ENCODE assay signal across 20 cellular contexts in the genomic region with DNA sequence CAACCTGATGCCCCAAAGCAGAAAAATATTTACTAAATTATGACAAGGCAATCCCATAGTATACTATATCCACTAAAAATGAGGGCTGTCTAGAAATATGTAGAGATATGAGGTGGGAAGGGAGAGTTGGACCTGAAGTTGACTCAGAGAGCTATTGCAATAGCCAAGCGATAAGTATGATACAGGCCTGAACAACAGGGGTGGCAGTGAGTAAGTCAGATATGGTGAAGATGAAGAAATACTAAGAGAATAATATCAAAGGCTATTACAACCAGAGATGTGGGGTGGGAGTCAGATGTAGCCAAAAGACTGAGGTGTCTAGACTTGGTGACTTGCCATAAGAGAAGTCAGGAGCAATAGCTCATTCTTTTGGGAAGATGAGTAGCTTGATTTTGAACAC. TPM values are rescaled to one million over a fixed set of nuclear protein-coding genes. Genes with fewer than 3 reads are reported as not detected.
DNase-seq lines count a peak whose midpoint lies in the region; TF ChIP-seq lines count a peak whose summit lies in the region.
"Had no signal": no experiment of that assay in that cellular context is flagged by ENCODE, and none has a peak within 500 bp of the region (broad histone marks: within the 10 kb centered on the region; RNA-seq: fewer than 3 reads in every experiment).

No MANE protein-coding gene starts in this region.

- no peak overlapping the region for H2AFZ ChIP-seq in mesenchymal stem cell (ENCODE audit: low read depth, low read length)

- H3K4me1 Mint-ChIP-seq in HFFc6 (ENCODE audit: low read depth), result peaks cover 29% of the 10 kb centered on the region
- H3K4me1 Mint-ChIP-seq: neural crest cell had no signal

- no peak overlapping the region for H3K18ac ChIP-seq in mesenchymal stem cell (ENCODE audit: low read depth in 1 of 2, low read length in 2 of 2)

- no peak overlapping the region for H2BK12ac ChIP-seq in mesenchymal stem cell (ENCODE audit: low read length in 2 of 2)

- WGBS in mesenchymal stem cell, result 96% methylated on average over 1 of the region's 1 CpG

- H3K36me3 ChIP-seq in mesenchymal stem cell (ENCODE audit: control insufficient read depth in 1 of 2, insufficient read depth in 2 of 2, low read depth in 1 of 2, low read length in 2 of 2), result no peaks in the 10 kb centered on the region

- no peak overlapping the region for H4K8ac ChIP-seq in mesenchymal stem cell (ENCODE audit: low read length)

- H3K27ac Mint-ChIP-seq in HFFc6, result peak overlapping the region; percentile 7; the same call in 1 of the 2 replicates
- H3K27ac Mint-ChIP-seq: activated CD4-positive, alpha-beta T cell treated with anti-CD3 and anti-CD28 coated beads, Interleukin-2, amount 10 ng/mL, durations not matched to agents 24 days and 14 days had no signal

- H3K36me3 Mint-ChIP-seq in HFFc6 (ENCODE audit: low read depth), result no peaks in the 10 kb centered on the region

- no peaks in the 10 kb centered on the region for H3K27me3 ChIP-seq in mesenchymal stem cell (ENCODE audit: control insufficient read depth in 1 of 2, insufficient read depth in 1 of 2, low read length in 2 of 2)
- H3K27me3 ChIP-seq: upper lobe of right lung had no signal

- no peak overlapping the region for H2BK120ac ChIP-seq in mesenchymal stem cell (ENCODE audit: low read depth, low read length)

- H3K4me3 ChIP-seq in choroid plexus epithelial cell (ENCODE audit: low read depth, low read length), result no peak overlapping the region
- no peak overlapping the region for H3K4me3 ChIP-seq in mesenchymal stem cell (ENCODE audit: insufficient read depth in 1 of 2, low read depth in 1 of 2, low read length in 2 of 2)
- H3K4me3 ChIP-seq: upper lobe of right lung had no signal

- no peaks in the 10 kb centered on the region for H3K4me1 ChIP-seq in mesenchymal stem cell (ENCODE audit: control insufficient read depth, insufficient read depth, low read depth, low read length)
- H3K4me1 ChIP-seq: upper lobe of right lung had no signal

- H4K91ac ChIP-seq in mesenchymal stem cell (ENCODE audit: low read length), result no peak overlapping the region

- peaks cover 3% of the 10 kb centered on the region; the same call in 1 of the 2 replicates for H3K9me3 Mint-ChIP-seq in HFFc6
- H3K9me3 Mint-ChIP-seq: activated CD4-positive, alpha-beta T cell treated with anti-CD3 and anti-CD28 coated beads, Interleukin-2, amount 10 ng/mL, durations not matched to agents 24 days and 14 days had no signal

- peaks cover 3% of the 10 kb centered on the region for H3K79me1 ChIP-seq in mesenchymal stem cell (replicated peaks; ENCODE audit: low read length, poor library complexity, severe bottlenecking)

- no peak overlapping the region for H3K23ac ChIP-seq in mesenchymal stem cell (ENCODE audit: low read length in 2 of 2)

- H3K27ac ChIP-seq in mesenchymal stem cell (ENCODE audit: low read length, poor library complexity, severe bottlenecking), result no peak overlapping the region
- H3K27ac ChIP-seq: C4-2B, upper lobe of right lung had no signal

- H3K9me3 ChIP-seq in mesenchymal stem cell (ENCODE audit: control insufficient read depth, low read length), result no peaks in the 10 kb centered on the region
- H3K9me3 ChIP-seq: upper lobe of right lung had no signal

- no peak overlapping the region for H3K14ac ChIP-seq in mesenchymal stem cell (ENCODE audit: low read length in 2 of 2)

- H2BK15ac ChIP-seq in mesenchymal stem cell (ENCODE audit: low read depth, poor library complexity, severe bottlenecking), result no peak overlapping the region

- no peaks in the 10 kb centered on the region; the same call in 1 of the 2 replicates for H3K27me3 Mint-ChIP-seq in HFFc6 (ENCODE audit: insufficient read depth)
- H3K27me3 Mint-ChIP-seq: activated CD4-positive, alpha-beta T cell treated with anti-CD3 and anti-CD28 coated beads, Interleukin-2, amount 10 ng/mL, durations not matched to agents 24 days and 14 days had no signal

- DNase-seq in AG08395 (ENCODE audit: low spot score), result peak; percentile 25
- DNase-seq in HFFc6, result peak; percentile 53
- peak; percentile 69 for DNase-seq in choroid plexus epithelial cell (ENCODE audit: low read depth)
- DNase-seq in mesenchymal stem cell, result peak; percentile 16
- no peak for DNase-seq in DMS153 (lab: John Stamatoyannopoulos, UW)
- DNase-seq in mesenteric fat pad (ENCODE audit: low spot score), result no peak
- DNase-seq in putamen (ENCODE audit: low spot score), result no peak
- no peak for DNase-seq in T-helper 9 cell
- DNase-seq: activated CD4-positive, alpha-beta T cell treated with anti-CD3 and anti-CD28 coated beads, Interleukin-2, amount 10 ng/mL, durations not matched to agents 24 days and 14 days; activated effector memory CD4-positive, alpha-beta T cell treated with Interleukin-2 at 50 U/mL for 16 hours; caudate nucleus; GDM1; KBM-7; NCI-H1694 treated with DMSO at 0.1 percent for 48 hours; NCI-H774; SHP77 treated with DMSO at 0.1 percent for 48 hours; stimulated activated CD4-positive, alpha-beta T cell treated with anti-CD3 and anti-CD28 coated beads, Interleukin-12 subunit alpha, Interleukin-12 subunit beta, amount 100 ng/mL, for 4 hours; upper lobe of right lung had no signal

- no peak overlapping the region for H3K4me2 ChIP-seq in mesenchymal stem cell (ENCODE audit: low read length, poor library complexity, severe bottlenecking)

- H2AK5ac ChIP-seq in mesenchymal stem cell (ENCODE audit: low read length, severe bottlenecking), result no peak overlapping the region

- no peak overlapping the region for H3K4ac ChIP-seq in mesenchymal stem cell (ENCODE audit: low read depth in 1 of 2, low read length in 2 of 2)

- H3K9ac ChIP-seq in mesenchymal stem cell (ENCODE audit: low read length), result no peak overlapping the region

- TF ChIP-seq CTCF in HFFc6 (IDR thresholded peaks at IDR 0.05) (no peak), choroid plexus epithelial cell (conservative IDR thresholded peaks at IDR 0.05; ENCODE audit: low read depth, low read length) (no peak)

- H2BK5ac ChIP-seq in mesenchymal stem cell (ENCODE audit: low read depth, low read length, poor library complexity, severe bottlenecking), result no peak overlapping the region

- H3K4me3 Mint-ChIP-seq in HFFc6, result no peak overlapping the region
- H3K4me3 Mint-ChIP-seq: activated CD4-positive, alpha-beta T cell treated with anti-CD3 and anti-CD28 coated beads, Interleukin-2, amount 10 ng/mL, durations not matched to agents 24 days and 14 days; neural crest cell had no signal

RNA-seq across cellular contexts. Expression of a gene that starts 9.2 kb away (rescaled TPM):
- 1 to 10 TPM; 1.5 to 3.2 (median 2.6) TPM for total RNA-seq in HFFc6 (2021; fragmentation: NEBNext Ultra II Directional; extraction: Animal tissue kit (Norgen Biotek cat#: 25700))
- polyA plus RNA-seq in mesenchymal stem cell (2013, experiment 1 of 2), result 4.0 TPM
- 4.0 TPM for polyA plus RNA-seq in mesenchymal stem cell (2013, experiment 2 of 2)
- total RNA-seq in mesenteric fat pad, result 8.4 TPM

RNA-seq across cellular contexts. Expression of a gene that starts 10.4 kb away (rescaled TPM):
- 10 to 100 TPM; 10.2 to 10.8 (median 10.7) TPM for total RNA-seq in HFFc6 (2021; fragmentation: NEBNext Ultra II Directional; extraction: Animal tissue kit (Norgen Biotek cat#: 25700))
- 8.7 TPM for polyA plus RNA-seq in mesenchymal stem cell (2013, experiment 1 of 2)
- polyA plus RNA-seq in mesenchymal stem cell (2013, experiment 2 of 2), result 9.3 TPM
- 16.2 TPM for total RNA-seq in mesenteric fat pad

Comparison
In these comparisons a context has a peak if more than half of its experiments do, and no peak if none do; other contexts are left out.
1. DNase-seq: peak in AG08395 (single experiment), HFFc6 (single experiment), choroid plexus epithelial cell (single experiment) and mesenchymal stem cell (single experiment); none in DMS153 (single experiment), mesenteric fat pad (single experiment), putamen (single experiment) and T-helper 9 cell (single experiment).